In genomic region chr6:104705095-104705707, GRCh38 we compare ENCODE assay signal across 8 cellular contexts.
A peak's percentile ranks its signal among the peaks of the same experiment; 100 is the strongest.
DNase-seq lines count a peak whose midpoint lies in the region; ATAC-seq and TF ChIP-seq lines count a peak whose summit lies in the region.

No MANE protein-coding gene starts in this region.

- H4K20me1 ChIP-seq in smooth muscle cell (ENCODE audit: low read depth), result no peaks in the 10 kb centered on the region

- H3K4me1 ChIP-seq in smooth muscle cell (ENCODE audit: low read depth), result peaks cover 15% of the 10 kb centered on the region

- no peaks in the 10 kb centered on the region for H3K36me3 Mint-ChIP-seq in WTC11

- no peak overlapping the region for H3K27ac Mint-ChIP-seq in WTC11

- H2AFZ ChIP-seq in smooth muscle cell (ENCODE audit: low read depth), result no peak overlapping the region

- peak; percentile 12 for DNase-seq in activated gamma-delta T cell treated with Interleukin-2 at 50 U/mL for 16 hours
- DNase-seq in activated gamma-delta T cell (lab: John Stamatoyannopoulos, UW), result no peak
- peak; percentile 70 for DNase-seq in UCSD-AML1 (lab: John Stamatoyannopoulos, UW; ENCODE audit: unreplicated experiment)
- DNase-seq in fibroblast of pulmonary artery (ENCODE audit: low read depth), result peak; percentile 91
- DNase-seq in smooth muscle cell (lab: John Stamatoyannopoulos, UW; ENCODE audit: unreplicated experiment), result no peak
- DNase-seq in COLO668 (lab: John Stamatoyannopoulos, UW; ENCODE audit: unreplicated experiment), result no peak
- DNase-seq in WTC11 (ENCODE audit: low spot score), result no peak
- no peak for DNase-seq in activated CD4-positive, CD25-positive, alpha-beta regulatory T cell treated with anti-CD3 and anti-CD28 coated beads, Interleukin-2, amount 50 U/mL, for 72 hours

- no peak overlapping the region for H3K4me3 Mint-ChIP-seq in WTC11

- no peaks in the 10 kb centered on the region for H3K27me3 ChIP-seq in smooth muscle cell (ENCODE audit: low read depth)

- H3K4me3 ChIP-seq in fibroblast of pulmonary artery (replicated peaks; ENCODE audit: low read depth, low read length), result no peak overlapping the region
- no peak overlapping the region for H3K4me3 ChIP-seq in smooth muscle cell

- POLR2A ChIA-PET in WTC11 (lab: Charles Lee), result no interaction called here

- peaks cover 9% of the 10 kb centered on the region; the same call in 1 of the 2 replicates for H3K4me1 Mint-ChIP-seq in WTC11

- peak overlapping the region; percentile 22 for H3K9ac ChIP-seq in smooth muscle cell (ENCODE audit: low read depth)

- CTCF ChIA-PET in WTC11 (lab: Charles Lee), result no interaction called here

- no peaks in the 10 kb centered on the region for H3K9me3 ChIP-seq in smooth muscle cell (replicated peaks; ENCODE audit: low read depth)

- H3F3A ChIP-seq in smooth muscle cell (ENCODE audit: low read depth), result no peaks in the 10 kb centered on the region

- TF ChIP-seq CTCF in fibroblast of pulmonary artery (IDR thresholded peaks at IDR 0.05; ENCODE audit: low read length, missing control alignments), result no peak
- no peak for TF ChIP-seq CTCF in smooth muscle cell (IDR thresholded peaks at IDR 0.05; ENCODE audit: borderline replicate concordance, insufficient read depth, poor library complexity, severe bottlenecking)
- TF ChIP-seq CTCF in WTC11 (IDR thresholded peaks at IDR 0.05), result no peak

- peak overlapping the region; percentile 66 for H3K27ac ChIP-seq in smooth muscle cell (ENCODE audit: low read depth)

- no peak for ATAC-seq in WTC11

- H3K27me3 Mint-ChIP-seq in WTC11 (ENCODE audit: low read depth), result no peaks in the 10 kb centered on the region

- H3K9me3 Mint-ChIP-seq in WTC11, result peaks cover 8% of the 10 kb centered on the region

- 24% methylated on average over 8 of the region's 8 CpGs for WGBS in smooth muscle cell (ENCODE audit: low lambda C conversion rate)

- H3K36me3 ChIP-seq in smooth muscle cell (ENCODE audit: low read depth), result no peaks in the 10 kb centered on the region

- peak overlapping the region; percentile 66 for H3K4me2 ChIP-seq in smooth muscle cell

- no peaks in the 10 kb centered on the region for H3K79me2 ChIP-seq in smooth muscle cell (ENCODE audit: low read depth)

TF ChIP-seq in WTC11, 78 proteins besides CTCF, POLR2A, EP300 and RAD21:
- TF ChIP-seq IRF1 (CRISPR knock-in tag; IDR thresholded peaks at IDR 0.05) (no peak), TP53 (CRISPR knock-in tag; IDR thresholded peaks at IDR 0.05) (no peak), NFYB (CRISPR knock-in tag; conservative IDR thresholded peaks at IDR 0.05; ENCODE audit: low read depth) (no peak), ARID4B (CRISPR knock-in tag; IDR thresholded peaks at IDR 0.05; ENCODE audit: borderline replicate concordance) (no peak), ZSCAN18 (CRISPR knock-in tag; IDR thresholded peaks at IDR 0.05) (no peak), MAX (CRISPR knock-in tag; IDR thresholded peaks at IDR 0.05) (no peak), OVOL2 (CRISPR knock-in tag; IDR thresholded peaks at IDR 0.05; ENCODE audit: borderline replicate concordance) (no peak), E2F4 (CRISPR knock-in tag; IDR thresholded peaks at IDR 0.05; ENCODE audit: borderline replicate concordance, low read depth) (no peak), ZBTB43 (CRISPR knock-in tag; IDR thresholded peaks at IDR 0.05) (no peak), ZNF671 (CRISPR knock-in tag; IDR thresholded peaks at IDR 0.05) (no peak), FOXK1 (CRISPR knock-in tag; IDR thresholded peaks at IDR 0.05) (no peak), ATF3 (CRISPR knock-in tag; conservative IDR thresholded peaks at IDR 0.05) (no peak), RORB (CRISPR knock-in tag; IDR thresholded peaks at IDR 0.05) (no peak), TEAD1 (CRISPR knock-in tag; IDR thresholded peaks at IDR 0.05) (no peak), FOXP1 (CRISPR knock-in tag; IDR thresholded peaks at IDR 0.05; ENCODE audit: borderline replicate concordance) (no peak)
TF ChIP-seq in WTC11: peak in this region for 0.

Comparison
In these comparisons a context has a peak if more than half of its experiments do, and no peak if none do; other contexts are left out.
1. DNase-seq: peak in activated gamma-delta T cell treated with Interleukin-2 at 50 U/mL for 16 hours (single experiment), UCSD-AML1 (single experiment) and fibroblast of pulmonary artery (single experiment); none in activated gamma-delta T cell (single experiment), smooth muscle cell (single experiment), COLO668 (single experiment), WTC11 (single experiment) and activated CD4-positive, CD25-positive, alpha-beta regulatory T cell treated with anti-CD3 and anti-CD28 coated beads, Interleukin-2, amount 50 U/mL, for 72 hours (single experiment).